8 cellular contexts compared by ENCODE assay signal in the genomic region with DNA sequence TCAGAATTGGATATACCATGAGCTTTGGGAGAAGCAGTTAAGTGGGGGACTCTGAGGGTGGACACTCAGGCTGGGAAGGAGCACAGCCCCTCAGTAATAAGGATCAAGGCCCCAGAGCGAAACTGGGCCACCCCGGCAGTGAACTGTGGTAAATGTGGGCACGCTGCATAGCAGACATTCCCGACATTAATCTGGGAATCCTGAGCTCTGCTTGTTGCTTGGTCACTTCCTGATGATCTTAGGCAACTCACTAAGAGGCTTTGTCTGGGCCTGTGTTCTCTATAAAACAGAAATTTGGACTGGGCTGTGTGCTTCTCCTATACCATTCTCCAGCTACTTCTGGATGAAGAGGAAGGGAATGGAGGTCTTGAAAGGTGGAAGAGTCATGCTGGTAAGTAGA. TPM values are rescaled to one million over a fixed set of nuclear protein-coding genes. Genes with fewer than 3 reads are reported as not detected.
DNase-seq lines count a peak whose midpoint lies in the region; ATAC-seq, FAIRE-seq and TF ChIP-seq lines count a peak whose summit lies in the region.
"Had no signal": no experiment of that assay in that cellular context is flagged by ENCODE, and none has a peak within 500 bp of the region (broad histone marks: within the 10 kb centered on the region; RNA-seq: fewer than 3 reads in every experiment).

No MANE protein-coding gene starts in this region.

- no peaks in the 10 kb centered on the region for H3K27me3 ChIP-seq in smooth muscle cell (ENCODE audit: low read depth)

- FAIRE-seq in H54 (lab: Jason Lieb, UNC): peak; percentile 71

- peaks cover 19% of the 10 kb centered on the region for H4K20me1 ChIP-seq in smooth muscle cell (ENCODE audit: low read depth)

- peak overlapping the region; percentile 91 for H3K9ac ChIP-seq in smooth muscle cell (ENCODE audit: low read depth)
- H3K9ac ChIP-seq: SK-N-SH had no signal

- peaks cover 32% of the 10 kb centered on the region for H3K36me3 Mint-ChIP-seq in activated T-helper 17 cell treated with anti-CD3 and anti-CD28 coated beads, Interleukin-2, amount 50 U/mL, for 72 hours (ENCODE audit: low read depth)

- 2% methylated on average over 4 of the region's 4 CpGs for WGBS in smooth muscle cell (ENCODE audit: low lambda C conversion rate)

- H3K9me3 ChIP-seq in smooth muscle cell (replicated peaks; ENCODE audit: low read depth): no peaks in the 10 kb centered on the region
- H3K9me3 ChIP-seq: SK-N-SH had no signal

- no peaks in the 10 kb centered on the region for H3K9me3 Mint-ChIP-seq in activated T-helper 17 cell treated with anti-CD3 and anti-CD28 coated beads, Interleukin-2, amount 50 U/mL, for 72 hours

- no peak overlapping the region for H3K4me3 ChIP-seq in smooth muscle cell

- TF ChIP-seq CTCF in smooth muscle cell (IDR thresholded peaks at IDR 0.05; ENCODE audit: borderline replicate concordance, insufficient read depth, poor library complexity, severe bottlenecking): no peak

- H3K79me2 ChIP-seq in smooth muscle cell (ENCODE audit: low read depth): peaks cover 69% of the 10 kb centered on the region

- ATAC-seq in activated T-helper 17 cell treated with anti-CD3 and anti-CD28 coated beads, Interleukin-2, amount 50 U/mL, for 72 hours (replicated peaks): no peak
- no peak for ATAC-seq in GM18519 (IDR thresholded peaks at IDR 0.05; ENCODE audit: low FRiP score, unreplicated experiment)

- TF ChIP-seq POLR2A in H54 (IDR thresholded peaks at IDR 0.05; ENCODE audit: low read depth, low read length): no peak

- H3K4me1 Mint-ChIP-seq in activated T-helper 17 cell treated with anti-CD3 and anti-CD28 coated beads, Interleukin-2, amount 50 U/mL, for 72 hours: peaks cover 48% of the 10 kb centered on the region

- H3K4me1 ChIP-seq in smooth muscle cell (ENCODE audit: low read depth): peaks cover 20% of the 10 kb centered on the region

- H3K4me3 Mint-ChIP-seq in activated T-helper 17 cell treated with anti-CD3 and anti-CD28 coated beads, Interleukin-2, amount 50 U/mL, for 72 hours: no peak overlapping the region

- H3K27ac ChIP-seq in smooth muscle cell (ENCODE audit: low read depth): peak overlapping the region; percentile 99

- no peaks in the 10 kb centered on the region for H3K27me3 Mint-ChIP-seq in activated T-helper 17 cell treated with anti-CD3 and anti-CD28 coated beads, Interleukin-2, amount 50 U/mL, for 72 hours

- no peaks in the 10 kb centered on the region for H3K36me3 ChIP-seq in smooth muscle cell (ENCODE audit: low read depth)

- peak; percentile 66 for DNase-seq in H54 (ENCODE audit: insufficient read length, low spot score)
- peak; percentile 84 for DNase-seq in foreskin melanocyte
- no peak for DNase-seq in smooth muscle cell (lab: John Stamatoyannopoulos, UW; ENCODE audit: unreplicated experiment)
- DNase-seq in DMS 273 treated with DMSO at 0.1 percent for 48 hours (lab: John Stamatoyannopoulos, UW): no peak
- no peak for DNase-seq in GM19240 (ENCODE audit: insufficient read length, low spot score)
- DNase-seq: SK-N-SH had no signal

- H3F3A ChIP-seq in smooth muscle cell (ENCODE audit: low read depth): peaks cover 14% of the 10 kb centered on the region

- H3K27ac Mint-ChIP-seq in activated T-helper 17 cell treated with anti-CD3 and anti-CD28 coated beads, Interleukin-2, amount 50 U/mL, for 72 hours: peak overlapping the region; percentile 11

- H3K4me2 ChIP-seq in smooth muscle cell: peak overlapping the region; percentile 80
- H3K4me2 ChIP-seq: SK-N-SH had no signal

- no peak overlapping the region for H2AFZ ChIP-seq in smooth muscle cell (ENCODE audit: low read depth)

RNA-seq across cellular contexts. Expression of gene TGFBRAP1, which starts 4.8 kb away (rescaled TPM):
- 10 to 100 TPM; 16.5 to 28.0 TPM for total RNA-seq in activated T-helper 17 cell treated with anti-CD3 and anti-CD28 coated beads, Interleukin-2, amount 50 U/mL, for 72 hours
- total RNA-seq in smooth muscle cell: 10.5 and 11.8 TPM in 2 replicates
- 8.9 and 14.5 TPM in 2 replicates for polyA plus RNA-seq in smooth muscle cell

RNA-seq across cellular contexts. Expression of gene C2orf49, which starts 12.6 kb away (rescaled TPM):
- total RNA-seq in activated T-helper 17 cell treated with anti-CD3 and anti-CD28 coated beads, Interleukin-2, amount 50 U/mL, for 72 hours: 10 to 100 TPM; 17.7 to 23.8 TPM
- total RNA-seq in smooth muscle cell: 23.2 and 37.7 TPM in 2 replicates
- 17.9 and 18.8 TPM in 2 replicates for polyA plus RNA-seq in smooth muscle cell

Comparison
In these comparisons a context has a peak if more than half of its experiments do, and no peak if none do; other contexts are left out.
1. DNase-seq: peak in H54 (single experiment) and foreskin melanocyte (single experiment); none in smooth muscle cell (single experiment), DMS 273 treated with DMSO at 0.1 percent for 48 hours (single experiment) and GM19240 (single experiment).